ENCODE assay signal across 24 cellular contexts in the genomic region with DNA sequence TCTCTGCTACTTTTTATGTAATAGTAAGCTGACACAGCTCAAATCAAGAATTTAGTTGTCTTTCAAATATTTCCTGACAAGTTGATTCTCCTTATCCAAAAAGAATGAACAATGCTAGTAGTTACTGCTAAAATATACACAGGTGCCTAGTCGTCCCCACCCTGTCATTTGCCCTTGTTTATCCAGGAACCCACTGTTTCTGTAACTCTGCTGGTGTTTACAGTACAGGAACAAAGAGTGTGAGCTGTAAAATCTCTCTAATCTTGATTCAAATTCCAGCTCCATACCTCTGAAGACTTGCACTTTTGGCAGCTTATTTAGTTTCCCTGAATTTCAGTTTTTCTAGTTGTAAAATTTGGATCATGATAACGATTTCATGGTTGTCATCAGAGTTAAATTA. TPM values are rescaled to one million over a fixed set of nuclear protein-coding genes. Genes with fewer than 3 reads are reported as not detected.
"Had no signal": no experiment of that assay in that cellular context is flagged by ENCODE, and none has a peak within 500 bp of the region (broad histone marks: within the 10 kb centered on the region; RNA-seq: fewer than 3 reads in every experiment).

No MANE protein-coding gene starts in this region.

- H3K4me3 ChIP-seq: ascending aorta had no signal

- H3K27ac ChIP-seq: ascending aorta had no signal

- H3K4me1 Mint-ChIP-seq: activated CD4-positive, alpha-beta T cell treated with anti-CD3 and anti-CD28 coated beads, Interleukin-2, amount 10 ng/mL, durations not matched to agents 7 days and 5 days; activated naive CD8-positive, alpha-beta T cell treated with anti-CD3 and anti-CD28 coated beads, Interleukin-2, amount 50 U/mL, for 24 hours; brain; central memory CD8-positive, alpha-beta T cell; T-helper 17 cell had no signal

- H3K27ac Mint-ChIP-seq: activated CD4-positive, alpha-beta memory T cell treated with anti-CD3 and anti-CD28 coated beads for 36 hours; activated CD4-positive, alpha-beta T cell treated with anti-CD3 and anti-CD28 coated beads, Interleukin-2, amount 10 ng/mL, durations not matched to agents 7 days and 5 days; activated naive CD4-positive, alpha-beta T cell treated with anti-CD3 and anti-CD28 coated beads, Interleukin-2, amount 50 U/mL, for 72 hours; activated naive CD8-positive, alpha-beta T cell treated with anti-CD3 and anti-CD28 coated beads, Interleukin-2, amount 50 U/mL, for 24 hours; brain; T-helper 17 cell had no signal

- H3K4me3 Mint-ChIP-seq: activated CD4-positive, alpha-beta memory T cell treated with anti-CD3 and anti-CD28 coated beads for 36 hours; activated CD4-positive, alpha-beta T cell treated with anti-CD3 and anti-CD28 coated beads, Interleukin-2, amount 10 ng/mL, durations not matched to agents 7 days and 5 days; activated naive CD8-positive, alpha-beta T cell treated with anti-CD3 and anti-CD28 coated beads, Interleukin-2, amount 50 U/mL, for 24 hours; activated T-cell treated with anti-CD3 and anti-CD28 coated beads, Interleukin-2, amount 50 U/mL, for 4 hours; brain; central memory CD8-positive, alpha-beta T cell; T-helper 17 cell had no signal

- H3K27me3 ChIP-seq: ascending aorta had no signal

- H3K4me1 ChIP-seq: ascending aorta had no signal

- ATAC-seq: activated naive CD4-positive, alpha-beta T cell treated with anti-CD3 and anti-CD28 coated beads, Interleukin-2, amount 50 U/mL, for 72 hours; activated naive CD8-positive, alpha-beta T cell treated with anti-CD3 and anti-CD28 coated beads, Interleukin-2, amount 50 U/mL, for 24 hours; activated T-cell treated with anti-CD3 and anti-CD28 coated beads, Interleukin-2, amount 50 U/mL, for 4 hours; T-helper 17 cell had no signal

- H3K36me3 ChIP-seq: ascending aorta had no signal

- H3K36me3 Mint-ChIP-seq: brain had no signal

- H3K27me3 Mint-ChIP-seq: brain had no signal

- DNase-seq: activated CD4-positive, alpha-beta memory T cell treated with anti-CD3 and anti-CD28 coated beads for 36 hours; activated CD4-positive, alpha-beta T cell treated with anti-CD3 and anti-CD28 coated beads, Interleukin-2, amount 10 ng/mL, durations not matched to agents 7 days and 5 days; activated CD4-positive, CD25-positive, alpha-beta regulatory T cell; activated CD8-positive, alpha-beta memory T cell treated with anti-CD3 and anti-CD28 coated beads for 24 hours; activated effector memory CD4-positive, alpha-beta T cell treated with anti-CD3 and anti-CD28 coated beads, Interleukin-2, amount 50 U/mL, for 16 hours; activated naive CD4-positive, alpha-beta T cell treated with Interleukin-2 at 50 U/mL for 16 hours; activated naive CD8-positive, alpha-beta T cell treated with anti-CD3 and anti-CD28 coated beads, Interleukin-2, amount 50 U/mL, for 24 hours; activated T-cell treated with anti-CD3 and anti-CD28 coated beads, Interleukin-2, amount 50 U/mL, for 4 hours; amniotic stem cell; MM.1S; NCI-H1105 treated with DMSO at 0.1 percent for 48 hours; NCI-H1436 treated with DMSO at 0.1 percent for 48 hours; NCI-H187; NCI-H524; NCI-H82; SIG-M5; T-helper 17 cell; T1000 had no signal

RNA-seq across cellular contexts. Expression of gene SCYGR2, which starts 21.1 kb away (rescaled TPM):
- total RNA-seq: activated CD4-positive, alpha-beta memory T cell treated with anti-CD3 and anti-CD28 coated beads for 36 hours; activated CD4-positive, alpha-beta T cell treated with anti-CD3 and anti-CD28 coated beads, Interleukin-2, amount 10 ng/mL, durations not matched to agents 7 days and 5 days; activated naive CD4-positive, alpha-beta T cell treated with anti-CD3 and anti-CD28 coated beads, Interleukin-2, amount 50 U/mL, for 72 hours; activated T-cell treated with anti-CD3 and anti-CD28 coated beads, Interleukin-2, amount 50 U/mL, for 4 hours; ascending aorta; OCI-LY7; RPMI7951; T-helper 17 cell had no signal

RNA-seq across cellular contexts. Expression of gene SCYGR3, which starts 37.1 kb away (rescaled TPM):
- total RNA-seq: activated CD4-positive, alpha-beta memory T cell treated with anti-CD3 and anti-CD28 coated beads for 36 hours; activated CD4-positive, alpha-beta T cell treated with anti-CD3 and anti-CD28 coated beads, Interleukin-2, amount 10 ng/mL, durations not matched to agents 7 days and 5 days; activated naive CD4-positive, alpha-beta T cell treated with anti-CD3 and anti-CD28 coated beads, Interleukin-2, amount 50 U/mL, for 72 hours; activated T-cell treated with anti-CD3 and anti-CD28 coated beads, Interleukin-2, amount 50 U/mL, for 4 hours; ascending aorta; OCI-LY7; RPMI7951; T-helper 17 cell had no signal

RNA-seq across cellular contexts. Expression of gene SCYGR4, which starts 39.7 kb away (rescaled TPM):
- total RNA-seq: activated CD4-positive, alpha-beta memory T cell treated with anti-CD3 and anti-CD28 coated beads for 36 hours; activated CD4-positive, alpha-beta T cell treated with anti-CD3 and anti-CD28 coated beads, Interleukin-2, amount 10 ng/mL, durations not matched to agents 7 days and 5 days; activated naive CD4-positive, alpha-beta T cell treated with anti-CD3 and anti-CD28 coated beads, Interleukin-2, amount 50 U/mL, for 72 hours; activated T-cell treated with anti-CD3 and anti-CD28 coated beads, Interleukin-2, amount 50 U/mL, for 4 hours; ascending aorta; OCI-LY7; RPMI7951 had no signal
